In the genomic region with DNA sequence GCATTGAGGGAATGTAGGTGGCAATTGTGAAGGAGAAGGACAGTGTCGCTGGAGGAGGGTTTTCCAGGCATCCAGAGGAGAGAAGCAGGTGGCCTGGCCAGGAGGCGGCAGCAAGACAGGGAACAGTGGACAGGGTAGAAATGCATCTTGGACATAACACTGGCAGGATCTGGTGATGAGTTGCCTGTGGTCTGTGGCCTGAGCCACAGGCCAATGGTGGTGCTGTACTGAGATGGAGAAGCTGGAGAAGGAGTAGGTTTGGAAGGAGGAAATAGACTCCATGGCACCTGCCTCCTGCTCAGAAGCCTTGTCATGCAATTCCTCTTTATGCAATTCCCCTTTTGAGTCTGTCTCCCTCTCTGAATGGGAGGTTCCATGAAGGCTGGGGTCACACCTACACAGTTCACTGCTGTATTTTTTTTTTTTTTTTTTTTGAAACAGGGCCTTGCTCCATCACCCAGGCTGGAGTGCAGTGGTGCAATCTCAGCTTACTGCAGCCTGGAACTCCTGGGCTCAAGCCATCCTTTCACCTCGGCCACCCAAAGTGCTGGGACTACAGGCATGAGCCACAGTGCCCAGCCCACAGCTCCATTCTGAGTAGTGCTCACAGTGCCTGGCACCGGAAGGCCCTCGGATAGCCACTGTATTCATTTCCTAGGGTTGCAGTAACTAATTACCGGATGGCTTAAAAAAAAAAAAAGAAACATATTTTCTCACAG, we compare ENCODE assay signal across 16 cellular contexts. TPM values are rescaled to one million over a fixed set of nuclear protein-coding genes. Genes with fewer than 3 reads are reported as not detected.
A peak's percentile ranks its signal among the peaks of the same experiment; 100 is the strongest.
DNase-seq lines count a peak whose midpoint lies in the region; ATAC-seq and TF ChIP-seq lines count a peak whose summit lies in the region.
"Had no signal": no experiment of that assay in that cellular context is flagged by ENCODE, and none has a peak within 500 bp of the region (broad histone marks: within the 10 kb centered on the region; RNA-seq: fewer than 3 reads in every experiment).

No MANE protein-coding gene starts in this region.

- 0 out of 2 replicates have a peak overlapping the region, but pooled peaks have one; percentile 50 for H3K9ac ChIP-seq in HUES48 (ENCODE audit: low read depth, low read length)
- H3K9ac ChIP-seq in MM.1S (ENCODE audit: low read length) = no peak overlapping the region

- no peak overlapping the region for H2AFZ ChIP-seq in MM.1S (ENCODE audit: low read length)

- no peak overlapping the region for H3K4me3 ChIP-seq in HUES48 (ENCODE audit: low read depth, low read length)
- no peak overlapping the region for H3K4me3 ChIP-seq in mesodermal cell (ENCODE audit: extremely low read depth, insufficient read depth, low read length, poor library complexity, severe bottlenecking)
- no peak overlapping the region for H3K4me3 ChIP-seq in upper lobe of left lung
- no peak overlapping the region for H3K4me3 ChIP-seq in MM.1S (ENCODE audit: low read length)
- H3K4me3 ChIP-seq: ascending aorta, dorsolateral prefrontal cortex, mucosa of descending colon had no signal

- DNase-seq in amniotic epithelial cell (ENCODE audit: low read depth) = peak; percentile 23
- DNase-seq in upper lobe of left lung = no peak
- DNase-seq in MM.1S = no peak
- DNase-seq in NCI-H2029 (lab: John Stamatoyannopoulos, UW) = no peak
- DNase-seq in stimulated activated naive CD8-positive, alpha-beta T cell treated with anti-CD3 and anti-CD28 coated beads, Interleukin-15, Interleukin-2, amounts not matched to agents 100 U/mL and 50 U/mL, for 24 hours = no peak
- DNase-seq: activated CD4-positive, alpha-beta T cell treated with anti-CD3 and anti-CD28 coated beads, Interleukin-2, amount 50 U/mL, for 1 hour; CD8-positive, alpha-beta memory T cell; dorsolateral prefrontal cortex; mucosa of descending colon; NCI-H510A treated with DMSO at 0.1 percent for 48 hours; retina; stimulated activated CD4-positive, alpha-beta T cell treated with anti-CD3 and anti-CD28 coated beads, Interleukin-4, amount 100 ng/mL, for 4 hours; stimulated activated naive B cell treated with anti-CD40 and anti-IgM and Interleukin-4, amounts not matched to agents 10 μg/mL and 1 μg/mL and 100 μg/mL, for 72 hours had no signal

- 72 to 77% methylated on average over 4 to 6 of the region's 6 CpGs for WGBS in mesodermal cell (ENCODE audit: insufficient coverage in 2 of 2), 2 experiments
- WGBS in upper lobe of left lung, 2 donors = 68 to 76% methylated on average over 6 of the region's 6 CpGs

- H3K4me1 ChIP-seq in HUES48 (ENCODE audit: control insufficient read depth, insufficient read depth, low read length) (peaks cover 25% of the 10 kb centered on the region), mesodermal cell (ENCODE audit: control insufficient read depth, insufficient read depth, low read length, poor library complexity, severe bottlenecking) (peaks cover 32% of the 10 kb centered on the region), upper lobe of left lung (peaks cover 0 to 8% (median 2%) of the 10 kb centered on the region in 4 donors), MM.1S (ENCODE audit: low read length) (no peaks in the 10 kb centered on the region)
- H3K4me1 ChIP-seq: ascending aorta had no signal

- H3K79me2 ChIP-seq in MM.1S (ENCODE audit: low read length) = no peaks in the 10 kb centered on the region

- H3K27me3 ChIP-seq in HUES48 (ENCODE audit: control insufficient read depth, insufficient read depth, low read length) (no peaks in the 10 kb centered on the region), upper lobe of left lung (no peaks in the 10 kb centered on the region), MM.1S (replicated peaks; ENCODE audit: insufficient read depth, low read length) (peaks cover 2% of the 10 kb centered on the region; the same call in 1 of the 2 replicates)
- H3K27me3 ChIP-seq: ascending aorta had no signal

- ATAC-seq in upper lobe of left lung (ENCODE audit: low FRiP score in 2 of 2) = no peak
- ATAC-seq in stimulated activated naive CD8-positive, alpha-beta T cell treated with anti-CD3 and anti-CD28 coated beads, Interleukin-15, Interleukin-2, amounts not matched to agents 100 U/mL and 50 U/mL, for 24 hours = no peak
- ATAC-seq: stimulated activated naive B cell treated with anti-CD40 and anti-IgM and Interleukin-4, amounts not matched to agents 10 μg/mL and 1 μg/mL and 100 μg/mL, for 72 hours had no signal

- TF ChIP-seq CTCF in upper lobe of left lung (IDR thresholded peaks at IDR 0.05) (no peak), MM.1S (IDR thresholded peaks at IDR 0.05; ENCODE audit: low read length) (no peak)

- H3F3A ChIP-seq in MM.1S (ENCODE audit: insufficient read depth, low read length) = no peaks in the 10 kb centered on the region

- H3K9me3 ChIP-seq in HUES48 (ENCODE audit: control insufficient read depth, insufficient read depth, low read length) (0 out of 2 replicates have a peak, but pooled peaks cover 4% of the 10 kb centered on the region), mesodermal cell (ENCODE audit: control insufficient read depth, low read length) (peaks cover 11% of the 10 kb centered on the region), upper lobe of left lung (no peaks in the 10 kb centered on the region), MM.1S (replicated peaks; ENCODE audit: insufficient read depth, low read length) (no peaks in the 10 kb centered on the region)
- H3K9me3 ChIP-seq: ascending aorta, mucosa of descending colon had no signal

- no peak overlapping the region for H3K4me2 ChIP-seq in MM.1S (ENCODE audit: low read depth, low read length)

- H3K27ac ChIP-seq in HUES48 (ENCODE audit: low read depth, low read length) = peak overlapping the region; percentile 93
- H3K27ac ChIP-seq in mesodermal cell (ENCODE audit: low read depth, low read length, severe bottlenecking) = peak overlapping the region; percentile 91
- peak overlapping the region in 3 of 4 donors; percentile 1 to 44 (median 35) for H3K27ac ChIP-seq in upper lobe of left lung
- H3K27ac ChIP-seq in MM.1S (ENCODE audit: low read length) = no peak overlapping the region
- H3K27ac ChIP-seq: ascending aorta, dorsolateral prefrontal cortex had no signal

- H3K36me3 ChIP-seq in HUES48 (ENCODE audit: control insufficient read depth, insufficient read depth, low read length) (no peaks in the 10 kb centered on the region), mesodermal cell (ENCODE audit: control insufficient read depth, insufficient read depth, low read length) (no peaks in the 10 kb centered on the region), upper lobe of left lung (no peaks in the 10 kb centered on the region), MM.1S (replicated peaks; ENCODE audit: insufficient read depth, low read length) (no peaks in the 10 kb centered on the region)
- H3K36me3 ChIP-seq: ascending aorta had no signal

- no peaks in the 10 kb centered on the region for H4K20me1 ChIP-seq in MM.1S (ENCODE audit: insufficient read depth, low read length)

- no peak for TF ChIP-seq EP300 in upper lobe of left lung (IDR thresholded peaks at IDR 0.05)

- TF ChIP-seq POLR2A in upper lobe of left lung (IDR thresholded peaks at IDR 0.05) = no peak

- H3K9me2 ChIP-seq in MM.1S (replicated peaks; ENCODE audit: insufficient read depth, low read length) = no peaks in the 10 kb centered on the region

RNA-seq across cellular contexts. Expression of gene CACNG4, which starts 13.5 kb away (rescaled TPM):
- 10.2 TPM for polyA plus RNA-seq in mesodermal cell (2013, experiment 1 of 2)
- polyA plus RNA-seq in mesodermal cell (2013, experiment 2 of 2) = 9.3 TPM
- total RNA-seq in upper lobe of left lung = 10 to 100 TPM in 2 of 6 donors, 1 to 10 TPM in 4; 2.1 to 27.8 (median 8.0) TPM
- total RNA-seq: ascending aorta; CD8-positive, alpha-beta memory T cell had no signal
- polyA plus RNA-seq: CD8-positive, alpha-beta memory T cell had no signal
